ENCODE assay signal across 1 cellular context in genomic region chr6:56416247-56416646, GRCh38.
TF ChIP-seq lines count a peak whose summit lies in the region.

No MANE protein-coding gene starts in this region.

TF ChIP-seq in GM23338, 12 proteins besides CTCF, POLR2A, EP300 and RAD21 (continued from another document):
- TF ChIP-seq ZNF462 (CRISPR knock-in tag; IDR thresholded peaks at IDR 0.05) (no peak), ZNF114 (CRISPR knock-in tag; IDR thresholded peaks at IDR 0.05) (no peak), JUNB (IDR thresholded peaks at IDR 0.05; ENCODE audit: unreplicated experiment) (no peak)
- TF ChIP-seq, protein P1, sequence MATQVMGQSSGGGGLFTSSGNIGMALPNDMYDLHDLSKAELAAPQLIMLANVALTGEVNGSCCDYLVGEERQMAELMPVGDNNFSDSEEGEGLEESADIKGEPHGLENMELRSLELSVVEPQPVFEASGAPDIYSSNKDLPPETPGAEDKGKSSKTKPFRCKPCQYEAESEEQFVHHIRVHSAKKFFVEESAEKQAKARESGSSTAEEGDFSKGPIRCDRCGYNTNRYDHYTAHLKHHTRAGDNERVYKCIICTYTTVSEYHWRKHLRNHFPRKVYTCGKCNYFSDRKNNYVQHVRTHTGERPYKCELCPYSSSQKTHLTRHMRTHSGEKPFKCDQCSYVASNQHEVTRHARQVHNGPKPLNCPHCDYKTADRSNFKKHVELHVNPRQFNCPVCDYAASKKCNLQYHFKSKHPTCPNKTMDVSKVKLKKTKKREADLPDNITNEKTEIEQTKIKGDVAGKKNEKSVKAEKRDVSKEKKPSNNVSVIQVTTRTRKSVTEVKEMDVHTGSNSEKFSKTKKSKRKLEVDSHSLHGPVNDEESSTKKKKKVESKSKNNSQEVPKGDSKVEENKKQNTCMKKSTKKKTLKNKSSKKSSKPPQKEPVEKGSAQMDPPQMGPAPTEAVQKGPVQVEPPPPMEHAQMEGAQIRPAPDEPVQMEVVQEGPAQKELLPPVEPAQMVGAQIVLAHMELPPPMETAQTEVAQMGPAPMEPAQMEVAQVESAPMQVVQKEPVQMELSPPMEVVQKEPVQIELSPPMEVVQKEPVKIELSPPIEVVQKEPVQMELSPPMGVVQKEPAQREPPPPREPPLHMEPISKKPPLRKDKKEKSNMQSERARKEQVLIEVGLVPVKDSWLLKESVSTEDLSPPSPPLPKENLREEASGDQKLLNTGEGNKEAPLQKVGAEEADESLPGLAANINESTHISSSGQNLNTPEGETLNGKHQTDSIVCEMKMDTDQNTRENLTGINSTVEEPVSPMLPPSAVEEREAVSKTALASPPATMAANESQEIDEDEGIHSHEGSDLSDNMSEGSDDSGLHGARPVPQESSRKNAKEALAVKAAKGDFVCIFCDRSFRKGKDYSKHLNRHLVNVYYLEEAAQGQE (IDR thresholded peaks at IDR 0.05; ENCODE audit: unreplicated experiment) = no peak
